Comparison of ENCODE assay signal across 21 cellular contexts in genomic region chr5:181044662-181045305, GRCh38. TPM values are rescaled to one million over a fixed set of nuclear protein-coding genes. Genes with fewer than 3 reads are reported as not detected.
DNase-seq lines count a peak whose midpoint lies in the region; ATAC-seq and TF ChIP-seq lines count a peak whose summit lies in the region.
"Had no signal": no experiment of that assay in that cellular context is flagged by ENCODE, and none has a peak within 500 bp of the region (broad histone marks: within the 10 kb centered on the region; RNA-seq: fewer than 3 reads in every experiment).

No MANE protein-coding gene starts in this region.

- WGBS in body of pancreas, 2 donors: 48 to 50% methylated on average over 8 to 11 of the region's 11 CpGs
- 28% methylated on average over 6 of the region's 11 CpGs for WGBS in right lobe of liver (ENCODE audit: insufficient coverage, low coverage, low lambda C conversion rate, missing lambda C conversion rate)

- H3K4me1 Mint-ChIP-seq in type B pancreatic cell (ENCODE audit: unreplicated experiment): no peaks in the 10 kb centered on the region
- H3K4me1 Mint-ChIP-seq: CD4-positive, alpha-beta memory T cell; mesothelial cell of epicardium; T-cell had no signal

- no peaks in the 10 kb centered on the region for H3K79me2 ChIP-seq in Karpas-422 (ENCODE audit: low read length)

- no peaks in the 10 kb centered on the region for H3K9me3 ChIP-seq in Karpas-422 (ENCODE audit: low read length)
- H3K9me3 ChIP-seq in body of pancreas: no peaks in the 10 kb centered on the region
- no peaks in the 10 kb centered on the region for H3K9me3 ChIP-seq in right lobe of liver
- H3K9me3 ChIP-seq: breast epithelium had no signal

- H3K27ac ChIP-seq in Karpas-422 (ENCODE audit: low read length) (no peak overlapping the region), body of pancreas (peak overlapping the region in 1 of 4 donors; percentile 17), right lobe of liver (no peak overlapping the region)

- ATAC-seq in body of pancreas: peak; percentile 51
- ATAC-seq in right lobe of liver: peak; percentile 44 to 74 (median 54)
- ATAC-seq in activated naive CD4-positive, alpha-beta T cell treated with anti-CD3 and anti-CD28 coated beads, Interleukin-2, amount 50 U/mL, for 72 hours: no peak
- no peak for ATAC-seq in GM21381 (IDR thresholded peaks at IDR 0.05; ENCODE audit: unreplicated experiment)
- ATAC-seq: activated CD4-positive, CD25-positive, alpha-beta regulatory T cell treated with anti-CD3 and anti-CD28 coated beads, Interleukin-2, amount 50 U/mL, for 24 hours; T-cell had no signal

- H3K4me3 ChIP-seq in Karpas-422 (ENCODE audit: low read length) (no peak overlapping the region), body of pancreas (no peak overlapping the region), right lobe of liver (no peak overlapping the region), H7 (ENCODE audit: insufficient read depth, low read depth, low read length) (no peak overlapping the region)
- H3K4me3 ChIP-seq: skin epidermis had no signal

- H3K9ac ChIP-seq in Karpas-422 (ENCODE audit: low read length): no peak overlapping the region

- H3K9me2 ChIP-seq in Karpas-422 (replicated peaks; ENCODE audit: insufficient read depth, low read length): no peaks in the 10 kb centered on the region

- H3K36me3 ChIP-seq in Karpas-422 (ENCODE audit: insufficient read depth, low read length) (no peaks in the 10 kb centered on the region), body of pancreas (replicated peaks in 1 of 2; ENCODE audit: insufficient read depth in 1 of 2, low read depth in 2 of 2) (no peaks in the 10 kb centered on the region), right lobe of liver (no peaks in the 10 kb centered on the region), H7 (replicated peaks; ENCODE audit: control insufficient read depth, insufficient read depth, low read length) (no peaks in the 10 kb centered on the region)
- H3K36me3 ChIP-seq: breast epithelium had no signal

- H3K4me2 ChIP-seq in Karpas-422 (ENCODE audit: low read depth, low read length, poor library complexity, severe bottlenecking): peak overlapping the region; percentile 16

- H3K4me1 ChIP-seq in Karpas-422 (ENCODE audit: low read length) (peaks cover 20% of the 10 kb centered on the region), body of pancreas (no peaks in the 10 kb centered on the region), right lobe of liver (no peaks in the 10 kb centered on the region)
- H3K4me1 ChIP-seq: breast epithelium had no signal

- H3K27me3 ChIP-seq in Karpas-422 (ENCODE audit: low read length) (no peaks in the 10 kb centered on the region), body of pancreas (no peaks in the 10 kb centered on the region), right lobe of liver (peaks cover 0 to 11% of the 10 kb centered on the region in 2 donors), H7 (ENCODE audit: control insufficient read depth, insufficient read depth, low read length) (peaks cover 41% of the 10 kb centered on the region)

- H4K20me1 ChIP-seq in Karpas-422 (ENCODE audit: insufficient read depth, low read depth, low read length): no peaks in the 10 kb centered on the region

- H3K4me3 Mint-ChIP-seq in type B pancreatic cell: no peak overlapping the region
- H3K4me3 Mint-ChIP-seq: activated naive CD4-positive, alpha-beta T cell treated with anti-CD3 and anti-CD28 coated beads for 36 hours; CD4-positive, alpha-beta memory T cell; mesothelial cell of epicardium; T-cell had no signal

- intact Hi-C loops in body of pancreas (cut with DNase I): no loop called here
- intact Hi-C loops in right lobe of liver (cut with DNase I): no loop called here

- TF ChIP-seq POLR2A in body of pancreas (IDR thresholded peaks at IDR 0.05) (no peak), right lobe of liver (IDR thresholded peaks at IDR 0.05) (no peak)

- H3K36me3 Mint-ChIP-seq in type B pancreatic cell: no peaks in the 10 kb centered on the region
- no peaks in the 10 kb centered on the region for H3K36me3 Mint-ChIP-seq in activated naive CD4-positive, alpha-beta T cell treated with anti-CD3 and anti-CD28 coated beads, Interleukin-2, amount 50 U/mL, for 72 hours
- H3K36me3 Mint-ChIP-seq: CD4-positive, alpha-beta memory T cell; mesothelial cell of epicardium; T-cell had no signal

- H3K27ac Mint-ChIP-seq in type B pancreatic cell: no peak overlapping the region
- H3K27ac Mint-ChIP-seq in activated naive CD4-positive, alpha-beta T cell treated with anti-CD3 and anti-CD28 coated beads, Interleukin-2, amount 50 U/mL, for 72 hours: no peak overlapping the region
- H3K27ac Mint-ChIP-seq: activated naive CD4-positive, alpha-beta T cell treated with anti-CD3 and anti-CD28 coated beads for 36 hours; CD4-positive, alpha-beta memory T cell; mesothelial cell of epicardium had no signal

- TF ChIP-seq CTCF in body of pancreas (IDR thresholded peaks at IDR 0.05) (no peak), right lobe of liver (IDR thresholded peaks at IDR 0.05) (no peak), type B pancreatic cell (conservative IDR thresholded peaks at IDR 0.05) (no peak)

- H3K9me3 Mint-ChIP-seq in type B pancreatic cell: no peaks in the 10 kb centered on the region
- no peaks in the 10 kb centered on the region for H3K9me3 Mint-ChIP-seq in activated naive CD4-positive, alpha-beta T cell treated with anti-CD3 and anti-CD28 coated beads, Interleukin-2, amount 50 U/mL, for 72 hours
- H3K9me3 Mint-ChIP-seq: activated naive CD4-positive, alpha-beta T cell treated with anti-CD3 and anti-CD28 coated beads for 36 hours; mesothelial cell of epicardium; T-cell had no signal

- no peak overlapping the region for H2AFZ ChIP-seq in Karpas-422 (ENCODE audit: low read length)

- H3K27me3 Mint-ChIP-seq in type B pancreatic cell: peaks cover 26% of the 10 kb centered on the region

- DNase-seq in Karpas-422: peak; percentile 57
- peak in 1 of 4 donors; percentile 21 for DNase-seq in body of pancreas
- peak in 2 of 3 donors; percentile 30 to 46 for DNase-seq in right lobe of liver
- DNase-seq in type B pancreatic cell (ENCODE audit: extremely low spot score, unreplicated experiment): peak; percentile 57
- no peak for DNase-seq in activated naive CD4-positive, alpha-beta T cell treated with anti-CD3 and anti-CD28 coated beads, Interleukin-2, amount 50 U/mL, for 72 hours (ENCODE audit: low spot score in 2 of 2)
- DNase-seq in H7: no peak
- DNase-seq: activated naive CD4-positive, alpha-beta T cell treated with anti-CD3 and anti-CD28 coated beads for 36 hours; CD4-positive, alpha-beta memory T cell; effector memory CD4-positive, alpha-beta T cell; GF-D8; NCI-H2029; NCI-H524 treated with DMSO at 0.1 percent for 48 hours; stimulated activated naive CD4-positive, alpha-beta T cell treated with Interleukin-2 at 50 U/mL for 16 hours; T-cell had no signal

RNA-seq across cellular contexts. Expression of gene BTNL9, which starts 4.7 kb away (rescaled TPM):
- 1.3 TPM in 1 of 2 replicates, not detected in the other for total RNA-seq in Karpas-422 (2014; rRNA removed; shearing (Covaris generic); ENCODE audit: low replicate concordance)
- 10 to 100 TPM; 20.2 to 41.5 TPM for total RNA-seq in body of pancreas
- total RNA-seq in right lobe of liver: 10 to 100 TPM in 1 of 6 experiments, 1 to 10 TPM in 5; 5.3 to 11.6 (median 7.8) TPM
- 0.19 and 0.39 TPM in 2 replicates for total RNA-seq in type B pancreatic cell (ENCODE audit: low replicate concordance)
- under 1 TPM in 1 of 2 donors, not detected in 1; 0.41 TPM for total RNA-seq in activated naive CD4-positive, alpha-beta T cell treated with anti-CD3 and anti-CD28 coated beads, Interleukin-2, amount 50 U/mL, for 72 hours
- 0.31 and 1.1 TPM in 2 replicates for total RNA-seq in H7 (2014; rRNA removed; shearing (Covaris generic))
- total RNA-seq: activated naive CD4-positive, alpha-beta T cell treated with anti-CD3 and anti-CD28 coated beads for 36 hours; CD4-positive, alpha-beta memory T cell; M059J; RPMI7951 had no signal

RNA-seq across cellular contexts. Expression of gene BTNL3, which starts 56.1 kb away (rescaled TPM):
- not detected in 2 replicates for total RNA-seq in Karpas-422 (2014; rRNA removed; shearing (Covaris generic); ENCODE audit: low replicate concordance)
- total RNA-seq in body of pancreas (under 1 TPM in 1 of 2 donors, not detected in 1; 0.26 TPM), right lobe of liver (not detected), type B pancreatic cell (ENCODE audit: low replicate concordance) (0.82 and 2.7 TPM in 2 replicates)
- total RNA-seq in activated naive CD4-positive, alpha-beta T cell treated with anti-CD3 and anti-CD28 coated beads, Interleukin-2, amount 50 U/mL, for 72 hours: not detected
- total RNA-seq in H7 (2014; rRNA removed; shearing (Covaris generic)): not detected in 2 replicates
- total RNA-seq: activated naive CD4-positive, alpha-beta T cell treated with anti-CD3 and anti-CD28 coated beads for 36 hours; CD4-positive, alpha-beta memory T cell; M059J; mesothelial cell of epicardium; RPMI7951; T-cell had no signal

Comparison
In these comparisons a context has a peak if more than half of its experiments do, and no peak if none do; other contexts are left out.
1. DNase-seq: peak in Karpas-422 (single experiment), right lobe of liver (2 of 3) and type B pancreatic cell (single experiment); none in activated naive CD4-positive, alpha-beta T cell treated with anti-CD3 and anti-CD28 coated beads, Interleukin-2, amount 50 U/mL, for 72 hours (0 of 2) and H7 (single experiment).
2. ATAC-seq: peak in body of pancreas (single experiment) and right lobe of liver (4 of 4); none in activated naive CD4-positive, alpha-beta T cell treated with anti-CD3 and anti-CD28 coated beads, Interleukin-2, amount 50 U/mL, for 72 hours (0 of 2) and GM21381 (single experiment).